In genomic region chr3:20575153-20575552, GRCh38 we compare ENCODE assay signal across 1 cellular context.
TF ChIP-seq lines count a peak whose summit lies in the region.

No MANE protein-coding gene starts in this region.

TF ChIP-seq in K562, 482 proteins besides CTCF, POLR2A, EP300 and RAD21 (continued from another document):
- TF ChIP-seq CUX1 (CRISPR knock-in tag; IDR thresholded peaks at IDR 0.05) (no peak), MAZ (CRISPR knock-in tag; conservative IDR thresholded peaks at IDR 0.05 in 1 of 2, IDR thresholded peaks at IDR 0.05 in 1 of 2) (no peak), MAFG (tag; conservative IDR thresholded peaks at IDR 0.05) (peak; percentile 43), RNF2 (IDR thresholded peaks at IDR 0.05) (no peak), THAP7 (CRISPR knock-in tag; IDR thresholded peaks at IDR 0.05) (no peak), TFE3 (CRISPR knock-in tag; IDR thresholded peaks at IDR 0.05) (peak; percentile 13; the same call in 1 of the 2 replicates), ZNF398 (CRISPR knock-in tag; IDR thresholded peaks at IDR 0.05) (no peak), ZNF408 (CRISPR knock-in tag; IDR thresholded peaks at IDR 0.05; ENCODE audit: low read depth) (no peak), ZNF316 (IDR thresholded peaks at IDR 0.05) (peak; percentile 34; the same call in 1 of the 2 replicates), MCM3 (IDR thresholded peaks at IDR 0.05) (no peak), ZMIZ1 (IDR thresholded peaks at IDR 0.05; ENCODE audit: low read depth in 2 of 2, low read length in 2 of 2) (no peak)
